Comparison of ENCODE assay signal across 8 cellular contexts in genomic region chr5:8184455-8185063, GRCh38.
DNase-seq lines count a peak whose midpoint lies in the region; ATAC-seq and TF ChIP-seq lines count a peak whose summit lies in the region.

No MANE protein-coding gene starts in this region.

- H3K9me3 ChIP-seq in esophagus squamous epithelium: no peaks in the 10 kb centered on the region

- H3K4me1 ChIP-seq in esophagus squamous epithelium: no peaks in the 10 kb centered on the region

- no peaks in the 10 kb centered on the region for H3K36me3 ChIP-seq in esophagus squamous epithelium

- H3K27me3 ChIP-seq in HL-60 (ENCODE audit: insufficient read depth, poor library complexity, severe bottlenecking) (no peaks in the 10 kb centered on the region), esophagus squamous epithelium (no peaks in the 10 kb centered on the region)

- peak; percentile 64 for TF ChIP-seq CTCF in HL-60 (IDR thresholded peaks at IDR 0.05; ENCODE audit: insufficient read depth, low read length)
- peak in 5 of 6 experiments; percentile 36 to 60 (median 54) for TF ChIP-seq CTCF in esophagus squamous epithelium (IDR thresholded peaks at IDR 0.05)

- H3K4me3 ChIP-seq in HL-60 (replicated peaks; ENCODE audit: insufficient read depth, low read length): no peak overlapping the region
- H3K4me3 ChIP-seq in esophagus squamous epithelium: no peak overlapping the region

- DNase-seq in activated CD4-positive, alpha-beta T cell treated with anti-CD3 and anti-CD28 coated beads for 24 hours (ENCODE audit: low read depth in 2 of 2): peak; percentile 4 to 27
- DNase-seq in activated CD4-positive, alpha-beta T cell treated with anti-CD3 and anti-CD28 coated beads for 1 hour: no peak
- DNase-seq in HL-60 (ENCODE audit: low read depth in 1 of 2, low spot score in 1 of 2) (peak in 1 of 2 experiments; percentile 41), SK-N-DZ (ENCODE audit: low spot score) (peak; percentile 21), esophagus squamous epithelium (lab: John Stamatoyannopoulos, UW) (no peak), renal cortical epithelial cell (ENCODE audit: low read depth) (peak; percentile 10), HCEC 1CT (no peak)

- ATAC-seq in GM21515 (IDR thresholded peaks at IDR 0.05; ENCODE audit: unreplicated experiment): peak; percentile 97

- 33 to 35% methylated on average over 4 to 5 of the region's 5 CpGs for WGBS in esophagus squamous epithelium, 2 donors

- no peak for TF ChIP-seq POLR2A in esophagus squamous epithelium (IDR thresholded peaks at IDR 0.05)

- H3K27ac ChIP-seq in HL-60 (replicated peaks) (no peak overlapping the region), esophagus squamous epithelium (no peak overlapping the region)

- intact Hi-C loops in esophagus squamous epithelium (cut with DNase I): no loop called here

Comparison
In these comparisons a context has a peak if more than half of its experiments do, and no peak if none do; other contexts are left out.
1. DNase-seq: peak in activated CD4-positive, alpha-beta T cell treated with anti-CD3 and anti-CD28 coated beads for 24 hours (2 of 2), SK-N-DZ (single experiment) and renal cortical epithelial cell (single experiment); none in activated CD4-positive, alpha-beta T cell treated with anti-CD3 and anti-CD28 coated beads for 1 hour (single experiment), esophagus squamous epithelium (single experiment) and HCEC 1CT (single experiment).